In the genomic region with DNA sequence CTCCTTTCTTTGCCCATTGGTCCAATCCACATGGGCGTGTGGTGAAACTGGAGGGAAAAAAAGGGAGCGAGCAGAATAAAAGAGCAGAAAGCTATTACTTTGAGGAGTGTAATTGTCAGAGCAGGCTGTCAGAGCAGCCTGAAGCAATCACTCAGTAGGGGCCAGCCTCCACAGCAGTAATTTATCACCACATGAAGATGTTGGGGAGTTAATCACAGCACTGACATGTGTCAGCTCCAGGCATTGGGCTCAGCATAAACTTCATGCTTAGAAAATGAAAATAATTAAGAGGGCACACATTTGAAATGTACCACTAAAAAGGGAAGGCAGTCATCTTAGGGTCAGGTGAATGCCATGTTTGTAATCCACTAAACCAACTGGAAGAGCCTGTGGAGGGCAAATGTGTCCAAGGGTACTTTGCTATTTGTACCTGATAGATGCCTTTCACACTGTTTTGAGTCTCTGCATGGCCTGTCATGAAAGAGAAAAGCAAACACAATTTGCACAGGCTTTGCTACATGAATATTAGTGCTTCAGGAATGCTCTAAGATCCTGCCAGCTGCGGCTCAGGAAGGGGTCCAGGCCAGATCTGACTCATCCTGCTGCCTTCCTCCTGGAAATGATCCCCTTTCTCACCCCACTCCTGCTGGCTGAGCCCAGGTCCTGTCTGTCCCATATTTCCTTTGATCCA, we compare ENCODE assay signal across 8 cellular contexts. TPM values are rescaled to one million over a fixed set of nuclear protein-coding genes. Genes with fewer than 3 reads are reported as not detected.
DNase-seq lines count a peak whose midpoint lies in the region; ATAC-seq and TF ChIP-seq lines count a peak whose summit lies in the region.

No MANE protein-coding gene starts in this region.

- H3K36me3 Mint-ChIP-seq in CD8-positive, alpha-beta memory T cell, result peaks cover 2 to 23% (median 6%) of the 10 kb centered on the region in 3 donors
- H3K36me3 Mint-ChIP-seq in neural crest cell (ENCODE audit: low read depth), result no peaks in the 10 kb centered on the region

- peaks cover 45 to 70% (median 67%) of the 10 kb centered on the region in 3 donors for H3K4me1 Mint-ChIP-seq in CD8-positive, alpha-beta memory T cell
- peaks cover 21% of the 10 kb centered on the region for H3K4me1 Mint-ChIP-seq in neural crest cell

- no peak overlapping the region for H3K27ac ChIP-seq in CD8-positive, alpha-beta memory T cell (ENCODE audit: low read depth, low read length)

- H3K27ac Mint-ChIP-seq in CD8-positive, alpha-beta memory T cell, result peak overlapping the region; percentile 69 to 95 (median 81)
- no peak overlapping the region for H3K27ac Mint-ChIP-seq in neural crest cell (ENCODE audit: unreplicated experiment)

- peaks cover 58% of the 10 kb centered on the region for H3K4me1 ChIP-seq in CD8-positive, alpha-beta memory T cell (ENCODE audit: insufficient read depth, low read length)

- H3K9me3 Mint-ChIP-seq in CD8-positive, alpha-beta memory T cell, result peaks cover 0 to 2% (median 0%) of the 10 kb centered on the region in 5 donors
- no peaks in the 10 kb centered on the region for H3K9me3 Mint-ChIP-seq in neural crest cell

- no peak for TF ChIP-seq POLR2A in erythroblast (IDR thresholded peaks at IDR 0.05; ENCODE audit: low read length)

- DNase-seq in CD8-positive, alpha-beta memory T cell, result no peak
- DNase-seq in NCI-H345 (lab: John Stamatoyannopoulos, UW) (peak; percentile 16), dermis blood vessel endothelial cell (peak; percentile 92), neural crest cell (ENCODE audit: low read depth, low spot score) (no peak), NCI-H446 treated with DMSO at 0.1 percent for 48 hours (lab: John Stamatoyannopoulos, UW) (no peak), HK-2 (ENCODE audit: unreplicated experiment) (no peak), erythroblast (lab: John Stamatoyannopoulos, UW) (no peak)

- H3K27me3 ChIP-seq in CD8-positive, alpha-beta memory T cell (ENCODE audit: insufficient read depth, low read length, poor library complexity, severe bottlenecking), result no peaks in the 10 kb centered on the region

- POLR2A ChIA-PET in CD8-positive, alpha-beta memory T cell (lab: Charles Lee), result no interaction called here

- peak overlapping the region in 5 of 7 donors; percentile 7 to 68 (median 40) for H3K4me3 Mint-ChIP-seq in CD8-positive, alpha-beta memory T cell
- H3K4me3 Mint-ChIP-seq in neural crest cell, result peak overlapping the region; percentile 8

- H3K27me3 Mint-ChIP-seq in CD8-positive, alpha-beta memory T cell, result peaks cover 0 to 2% of the 10 kb centered on the region in 2 donors
- H3K27me3 Mint-ChIP-seq in neural crest cell (ENCODE audit: low read depth), result peaks cover 71% of the 10 kb centered on the region

- no peaks in the 10 kb centered on the region for H3K9me3 ChIP-seq in CD8-positive, alpha-beta memory T cell (ENCODE audit: low read length)

- no peak for TF ChIP-seq CTCF in neural crest cell (conservative IDR thresholded peaks at IDR 0.05)

- CTCF ChIA-PET in CD8-positive, alpha-beta memory T cell (lab: Charles Lee), result interaction anchor here (0.9 to 3.9 kb wide), 4 partner anchors 9 to 267 kb away, joined by 3 to 14 read pairs (median 3); no protein-coding TSS in a partner anchor

- H3K36me3 ChIP-seq in CD8-positive, alpha-beta memory T cell (ENCODE audit: insufficient read depth, low read length), result peaks cover 7% of the 10 kb centered on the region

- no peak for ATAC-seq in GM19463 (IDR thresholded peaks at IDR 0.05; ENCODE audit: unreplicated experiment)

- no peak overlapping the region for H3K4me3 ChIP-seq in CD8-positive, alpha-beta memory T cell (ENCODE audit: low read length)

RNA-seq across cellular contexts. Expression of a gene that starts 2.9 kb away (rescaled TPM):
- total RNA-seq in CD8-positive, alpha-beta memory T cell, result 10 to 100 TPM; 49.5 to 53.9 TPM
- polyA plus RNA-seq in CD8-positive, alpha-beta memory T cell, result 84.1 TPM
- 12.3 and 23.5 TPM in 2 replicates for total RNA-seq in dermis blood vessel endothelial cell
- not detected in 2 replicates for total RNA-seq in neural crest cell

Comparison
In these comparisons a context has a peak if more than half of its experiments do, and no peak if none do; other contexts are left out.
1. DNase-seq: peak in NCI-H345 (single experiment) and dermis blood vessel endothelial cell (single experiment); none in CD8-positive, alpha-beta memory T cell (0 of 5), neural crest cell (single experiment), NCI-H446 treated with DMSO at 0.1 percent for 48 hours (single experiment), HK-2 (single experiment) and erythroblast (0 of 2).
2. RNA of a gene that starts 2.9 kb away (total RNA-seq): 49.5 to 53.9 TPM in CD8-positive, alpha-beta memory T cell and 12.3 to 23.5 TPM in dermis blood vessel endothelial cell; not detected in neural crest cell; every median in the first group is over 10 times any median in the second.